ENCODE assay signal across 10 cellular contexts in the genomic region with DNA sequence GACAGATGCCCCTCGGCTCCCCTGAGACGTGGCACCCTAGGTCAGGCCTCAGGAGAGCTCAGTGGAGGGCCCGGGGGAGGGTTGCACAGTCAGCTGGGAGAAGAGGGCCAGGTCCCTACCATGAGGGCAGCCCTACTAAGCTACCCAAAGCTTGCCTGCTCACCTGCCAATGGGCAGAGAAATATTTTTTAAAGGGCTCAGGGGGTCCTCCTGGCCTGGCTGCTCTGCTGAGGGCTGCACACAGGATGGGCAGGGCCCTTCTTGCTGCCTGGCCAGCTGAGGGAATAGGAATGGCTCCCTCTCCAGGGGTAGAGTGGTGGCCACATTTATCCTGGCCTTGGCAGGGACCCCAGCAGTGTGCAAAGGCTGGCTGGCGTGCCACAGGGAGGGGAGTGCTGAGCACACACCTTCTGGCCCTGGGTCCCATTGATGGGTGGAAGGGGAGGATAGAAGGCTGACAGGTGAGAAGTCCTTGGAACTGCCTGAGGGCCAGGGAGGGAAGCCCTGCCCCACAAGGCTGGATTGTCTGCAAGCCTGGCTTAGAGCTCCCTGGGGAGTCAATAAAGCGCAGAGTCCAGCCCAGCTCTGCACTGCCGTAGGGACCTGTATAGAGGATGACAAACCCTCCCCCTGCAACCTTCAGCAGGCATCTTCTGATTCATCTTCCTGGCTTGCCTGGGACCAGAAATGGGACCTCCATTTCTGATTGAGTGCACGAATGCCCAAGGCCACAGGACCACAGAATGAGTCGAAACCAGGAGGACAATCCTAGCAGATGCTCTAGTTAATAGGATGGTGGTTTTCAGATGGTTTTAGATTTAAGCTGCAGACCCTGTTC.
DNase-seq lines count a peak whose midpoint lies in the region; ATAC-seq, FAIRE-seq and TF ChIP-seq lines count a peak whose summit lies in the region.
"Had no signal": no experiment of that assay in that cellular context is flagged by ENCODE, and none has a peak within 500 bp of the region (broad histone marks: within the 10 kb centered on the region; RNA-seq: fewer than 3 reads in every experiment).

No MANE protein-coding gene starts in this region.

- peaks cover 67% of the 10 kb centered on the region for H3K4me1 Mint-ChIP-seq in activated CD4-positive, alpha-beta T cell treated with anti-CD3 and anti-CD28 coated beads for 36 hours

- CTCF ChIA-PET in activated CD4-positive, alpha-beta T cell treated with anti-CD3 and anti-CD28 coated beads for 36 hours (lab: Charles Lee), result interaction anchor here (0.7 to 11.1 kb wide), 31 partner anchors 8 to 1682 kb away, joined by 3 to 214 read pairs (median 4); no protein-coding TSS in a partner anchor

- FAIRE-seq in urothelium cell line (lab: Jason Lieb, UNC), result no peak

- POLR2A ChIA-PET in activated CD4-positive, alpha-beta T cell treated with anti-CD3 and anti-CD28 coated beads for 36 hours (lab: Charles Lee), result interaction anchor here (0.6 to 1.0 kb wide), 2 partner anchors 12 to 129 kb away, joined by 3 to 4 read pairs; no protein-coding TSS in a partner anchor

- H3K36me3 Mint-ChIP-seq in activated CD4-positive, alpha-beta T cell treated with anti-CD3 and anti-CD28 coated beads for 36 hours (ENCODE audit: low read depth), result peaks cover 13% of the 10 kb centered on the region

- H3K27me3 Mint-ChIP-seq in activated CD4-positive, alpha-beta T cell treated with anti-CD3 and anti-CD28 coated beads for 36 hours, result no peaks in the 10 kb centered on the region

- peak overlapping the region; percentile 72 for H3K27ac Mint-ChIP-seq in activated CD4-positive, alpha-beta T cell treated with anti-CD3 and anti-CD28 coated beads for 36 hours

- no peak overlapping the region for H3K4me3 Mint-ChIP-seq in activated CD4-positive, alpha-beta T cell treated with anti-CD3 and anti-CD28 coated beads for 36 hours

- TF ChIP-seq CTCF in GM20000 (IDR thresholded peaks at IDR 0.05; ENCODE audit: extremely low read depth, missing control alignments), result no peak

- peak; percentile 51 for ATAC-seq in activated CD4-positive, alpha-beta T cell treated with anti-CD3 and anti-CD28 coated beads for 36 hours
- ATAC-seq in HG02884 (IDR thresholded peaks at IDR 0.05; ENCODE audit: unreplicated experiment), result no peak

- intact Hi-C loops in activated CD4-positive, alpha-beta T cell treated with anti-CD3 and anti-CD28 coated beads for 36 hours (cut with DNase I, micrococcal nuclease), result loop anchor here in 1 of 2 experiments (2.0 to 10.0 kb wide), 2 partner anchors 14 to 252 kb away; no protein-coding TSS in a partner anchor
- intact Hi-C loops in posterior vena cava (cut with DNase I), result loop anchor here in 1 of 2 donors (2.0 to 10.0 kb wide), 2 partner anchors 128 to 262 kb away; no protein-coding TSS in a partner anchor

- no peaks in the 10 kb centered on the region for H3K9me3 Mint-ChIP-seq in activated CD4-positive, alpha-beta T cell treated with anti-CD3 and anti-CD28 coated beads for 36 hours (ENCODE audit: low read depth)

- DNase-seq in activated CD4-positive, alpha-beta T cell treated with anti-CD3 and anti-CD28 coated beads for 36 hours, result peak; percentile 43
- no peak for DNase-seq in activated CD4-positive, alpha-beta T cell treated with anti-CD3 and anti-CD28 coated beads, Interleukin-2, amount 50 U/mL, for 4 hours
- DNase-seq in NCI-H146 treated with DMSO at 0.1 percent for 48 hours (lab: John Stamatoyannopoulos, UW; ENCODE audit: unreplicated experiment) (peak; percentile 32), amniotic epithelial cell (ENCODE audit: low read depth) (peak; percentile 44), posterior vena cava (ENCODE audit: low spot score) (peak; percentile 59), GM20000 (ENCODE audit: low spot score) (no peak), urothelium cell line (ENCODE audit: low spot score) (no peak)
- DNase-seq: C1 segment of cervical spinal cord, mammary epithelial cell had no signal

Comparison
In these comparisons a context has a peak if more than half of its experiments do, and no peak if none do; other contexts are left out.
1. DNase-seq: peak in activated CD4-positive, alpha-beta T cell treated with anti-CD3 and anti-CD28 coated beads for 36 hours (single experiment), NCI-H146 treated with DMSO at 0.1 percent for 48 hours (single experiment), amniotic epithelial cell (single experiment) and posterior vena cava (single experiment); none in activated CD4-positive, alpha-beta T cell treated with anti-CD3 and anti-CD28 coated beads, Interleukin-2, amount 50 U/mL, for 4 hours (0 of 2), GM20000 (single experiment) and urothelium cell line (single experiment).